32 cellular contexts compared by ENCODE assay signal in the genomic region with DNA sequence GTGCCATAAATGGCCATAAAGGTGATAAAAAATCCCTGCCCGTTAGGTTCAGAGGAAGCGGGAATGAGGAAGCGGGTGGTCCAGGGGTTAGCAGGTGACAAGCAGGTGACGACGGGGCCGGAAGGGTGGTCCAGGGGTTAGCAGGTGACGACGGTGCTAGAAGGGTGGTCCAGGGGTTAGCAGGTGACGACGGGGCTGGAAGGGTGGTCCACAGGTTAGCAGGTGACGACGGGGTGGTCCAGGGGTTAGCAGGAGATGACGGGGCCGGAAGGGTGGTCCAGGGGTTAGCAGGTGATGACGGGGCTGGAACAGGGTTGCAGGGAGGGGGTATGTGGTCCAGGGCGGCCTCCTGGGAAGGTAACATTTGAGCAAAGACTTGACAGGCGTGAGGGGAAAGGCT. TPM values are rescaled to one million over a fixed set of nuclear protein-coding genes. Genes with fewer than 3 reads are reported as not detected.
"Had no signal": no experiment of that assay in that cellular context is flagged by ENCODE, and none has a peak within 500 bp of the region (broad histone marks: within the 10 kb centered on the region; RNA-seq: fewer than 3 reads in every experiment).

No MANE protein-coding gene starts in this region.

- H3K4me1 ChIP-seq: left ventricle myocardium inferior, parathyroid adenoma, right atrium auricular region, right lobe of liver, stomach, testis, thyroid gland, transverse colon, upper lobe of left lung, vagina had no signal

- H3K36me3 Mint-ChIP-seq: mesothelial cell of epicardium; naive B cell; natural killer cell; stimulated activated naive B cell treated with anti-CD40 and anti-IgM and Interleukin-4, amounts not matched to agents 10 μg/mL and 1 μg/mL and 100 μg/mL, for 72 hours had no signal

- H3K27me3 ChIP-seq: hepatocyte, right atrium auricular region, right lobe of liver, stomach, testis, thyroid gland, transverse colon, upper lobe of left lung, vagina had no signal

- H3K9me3 ChIP-seq: left ventricle myocardium inferior, right atrium auricular region, right lobe of liver, stomach, testis, thyroid gland, transverse colon, upper lobe of left lung, vagina had no signal

- H3K4me3 ChIP-seq: hepatocyte, left ventricle myocardium inferior, lung, right atrium auricular region, right lobe of liver, smooth muscle cell, stomach, testis, thyroid gland, transverse colon, upper lobe of left lung, vagina had no signal

- DNase-seq: islet precursor cell; left ventricle myocardium inferior; mesendoderm; naive B cell; natural killer cell; nephron progenitor cell; nucleus accumbens; right lobe of liver; stimulated activated CD4-positive, alpha-beta T cell treated with anti-CD3 and anti-CD28 coated beads, Interleukin-15, amount 100 ng/mL, for 24 hours; stimulated activated CD4-positive, alpha-beta T cell treated with anti-CD3 and anti-CD28 coated beads, Interleukin-2, amount 100 ng/mL, for 24 hours; stimulated activated CD4-positive, alpha-beta T cell treated with anti-CD3 and anti-CD28 coated beads, Interleukin-4, amount 100 ng/mL, for 1 hour; stimulated activated naive B cell treated with anti-CD40 and anti-IgM and Interleukin-4, amounts not matched to agents 10 μg/mL and 1 μg/mL and 100 μg/mL, for 72 hours; stimulated activated naive CD8-positive, alpha-beta T cell treated with anti-CD3 and anti-CD28 coated beads, Interleukin-15, Interleukin-2, amounts not matched to agents 100 U/mL and 50 U/mL, for 24 hours; stomach; testis; thyroid gland; transverse colon had no signal

- H3K4me2 ChIP-seq: hepatocyte, smooth muscle cell had no signal

- H3K36me3 ChIP-seq: left ventricle myocardium inferior, right atrium auricular region, right lobe of liver, stomach, thyroid gland, transverse colon, upper lobe of left lung, vagina had no signal

- H3K4me1 Mint-ChIP-seq: mesothelial cell of epicardium; naive B cell; stimulated activated naive B cell treated with anti-CD40 and anti-IgM and Interleukin-4, amounts not matched to agents 10 μg/mL and 1 μg/mL and 100 μg/mL, for 72 hours had no signal

- H3K27ac Mint-ChIP-seq: mesothelial cell of epicardium; natural killer cell; nephron progenitor cell; stimulated activated naive B cell treated with anti-CD40 and anti-IgM and Interleukin-4, amounts not matched to agents 10 μg/mL and 1 μg/mL and 100 μg/mL, for 72 hours had no signal

- H3K4me3 Mint-ChIP-seq: mesothelial cell of epicardium; natural killer cell; nephron progenitor cell; stimulated activated naive B cell treated with anti-CD40 and anti-IgM and Interleukin-4, amounts not matched to agents 10 μg/mL and 1 μg/mL and 100 μg/mL, for 72 hours had no signal

- H3K9ac ChIP-seq: parathyroid adenoma had no signal

- H2AFZ ChIP-seq: hepatocyte, parathyroid adenoma had no signal

- ATAC-seq: natural killer cell; stimulated activated naive B cell treated with anti-CD40 and anti-IgM and Interleukin-4, amounts not matched to agents 10 μg/mL and 1 μg/mL and 100 μg/mL, for 72 hours; stimulated activated naive CD8-positive, alpha-beta T cell treated with anti-CD3 and anti-CD28 coated beads, Interleukin-15, Interleukin-2, amounts not matched to agents 100 U/mL and 50 U/mL, for 24 hours had no signal

- H3K27ac ChIP-seq: hepatocyte, left ventricle myocardium inferior, parathyroid adenoma, right atrium auricular region, right lobe of liver, stomach, testis, thyroid gland, transverse colon, upper lobe of left lung, vagina had no signal

- H3K9me3 Mint-ChIP-seq: mesothelial cell of epicardium, naive B cell, natural killer cell, nephron progenitor cell had no signal

RNA-seq across cellular contexts. Expression of a gene that starts 6.3 kb away (rescaled TPM):
- total RNA-seq: kidney epithelial cell, left ventricle myocardium inferior, mesothelial cell of epicardium, osteoblast, posterior vena cava, renal cortical epithelial cell, right atrium auricular region, skeletal muscle tissue, smooth muscle cell, stomach, testis, thyroid gland, transverse colon, urinary bladder, vagina had no signal
- polyA plus RNA-seq: smooth muscle cell, stomach, urinary bladder had no signal

RNA-seq across cellular contexts. Expression of a gene that starts 19.7 kb away (rescaled TPM):
- total RNA-seq: mononuclear cell had no signal

RNA-seq across cellular contexts. Expression of a gene that starts 49.3 kb away (rescaled TPM):
- total RNA-seq: hepatocyte, kidney epithelial cell, left ventricle myocardium inferior, osteoblast, skeletal muscle tissue, smooth muscle cell, thyroid gland, transverse colon, urinary bladder, vagina had no signal
